8 cellular contexts compared by ENCODE assay signal in genomic region chr6:71420693-71421328, GRCh38.
A peak's percentile ranks its signal among the peaks of the same experiment; 100 is the strongest.
DNase-seq lines count a peak whose midpoint lies in the region; ATAC-seq, FAIRE-seq and TF ChIP-seq lines count a peak whose summit lies in the region.

No MANE protein-coding gene starts in this region.

- H3K4me3 ChIP-seq in endothelial cell of umbilical vein (replicated peaks in 1 of 3; ENCODE audit: insufficient read depth in 1 of 3, low read depth in 1 of 3, low read length in 3 of 3): peak overlapping the region; percentile 65 to 97 (median 93)
- peak overlapping the region; percentile 87 to 92 for H3K4me3 ChIP-seq in stomach smooth muscle (ENCODE audit: low read length in 2 of 2)

- H3K27me3 ChIP-seq in endothelial cell of umbilical vein (ENCODE audit: control insufficient read depth in 2 of 2, insufficient read depth in 2 of 2, low read length in 2 of 2) (no peaks in the 10 kb centered on the region), stomach smooth muscle (ENCODE audit: control insufficient read depth in 1 of 2, insufficient read depth in 2 of 2, low read length in 2 of 2) (no peaks in the 10 kb centered on the region)

- no peaks in the 10 kb centered on the region for H4K20me1 ChIP-seq in endothelial cell of umbilical vein (replicated peaks; ENCODE audit: control insufficient read depth, extremely low read depth, insufficient read depth, low read length)

- H3K36me3 Mint-ChIP-seq in T-cell: no peaks in the 10 kb centered on the region

- in situ Hi-C loops in Caki2 (cut with HindIII; ENCODE audit: low pct_unique_long_range_greater_than_20kb, low sequenced_read_pairs): no loop called here

- intact Hi-C loops in endothelial cell of umbilical vein (cut with micrococcal nuclease): loop anchor here (1.0 kb wide), 4 partner anchors 17 to 89 kb away; no protein-coding TSS in a partner anchor

- H3K4me1 Mint-ChIP-seq in T-cell: peaks cover 0 to 8% (median 7%) of the 10 kb centered on the region in 3 donors

- no peaks in the 10 kb centered on the region for H3K9me3 ChIP-seq in endothelial cell of umbilical vein (replicated peaks; ENCODE audit: control insufficient read depth, insufficient read depth, low read length)
- no peaks in the 10 kb centered on the region for H3K9me3 ChIP-seq in stomach smooth muscle (ENCODE audit: control insufficient read depth in 2 of 2, low read length in 2 of 2)

- peak overlapping the region; percentile 95 for H2AFZ ChIP-seq in endothelial cell of umbilical vein (ENCODE audit: low read depth, low read length)

- TSS peak; percentile 80 for BruUV-seq in endothelial cell of umbilical vein (replicated peaks; lab: Mats Ljungman, UMichigan)

- H3K36me3 ChIP-seq in endothelial cell of umbilical vein (ENCODE audit: control insufficient read depth in 2 of 2, extremely low read depth in 1 of 2, insufficient read depth in 2 of 2, low read length in 2 of 2) (peaks cover 5 to 8% of the 10 kb centered on the region in 2 experiments), stomach smooth muscle (ENCODE audit: control insufficient read depth in 2 of 2, insufficient read depth in 2 of 2, low read length in 2 of 2) (peaks cover 7 to 9% of the 10 kb centered on the region in 2 donors)

- peaks cover 42% of the 10 kb centered on the region for H3K79me2 ChIP-seq in endothelial cell of umbilical vein (ENCODE audit: control insufficient read depth, insufficient read depth, low read length)

- peak; percentile 89 for TF ChIP-seq POLR2A in endothelial cell of umbilical vein (IDR thresholded peaks at IDR 0.05; ENCODE audit: low read depth, low read length)

- H3K4me1 ChIP-seq in endothelial cell of umbilical vein (ENCODE audit: control insufficient read depth, extremely low read depth, insufficient read depth, low read length) (peaks cover 18% of the 10 kb centered on the region), stomach smooth muscle (ENCODE audit: control insufficient read depth, insufficient read depth, low read length) (peaks cover 4% of the 10 kb centered on the region)

- no peak overlapping the region for H3K27ac Mint-ChIP-seq in T-cell

- POLR2A ChIA-PET in T-cell (lab: Charles Lee): no interaction called here
- POLR2A ChIA-PET in endothelial cell of umbilical vein (lab: Charles Lee): interaction anchor here (0.8 to 1.2 kb wide), 2 partner anchors 17 to 133 kb away, joined by 3 to 4 read pairs; partner anchors contain the start of gene OGFRL1

- DNase-seq in Caki2 (ENCODE audit: low read depth) (peak; percentile 95), HTR-8/SVneo (ENCODE audit: insufficient read length, low spot score) (peak; percentile 92), T-cell (no peak), endothelial cell of umbilical vein (ENCODE audit: low read depth, low spot score) (peak; percentile 97), lung microvascular endothelial cell (ENCODE audit: low read depth in 2 of 2) (peak; percentile 97 to 98), D721Med (ENCODE audit: insufficient read length, low spot score) (no peak)

- no peaks in the 10 kb centered on the region for H3K9me1 ChIP-seq in endothelial cell of umbilical vein (replicated peaks; ENCODE audit: control insufficient read depth, extremely low read depth, insufficient read depth, low read length)

- peaks cover 38 to 51% of the 10 kb centered on the region in 2 donors for H3K27me3 Mint-ChIP-seq in T-cell

- peak overlapping the region; percentile 71 for H3K27ac ChIP-seq in endothelial cell of umbilical vein (ENCODE audit: insufficient read depth, low read depth, low read length)
- peak overlapping the region; percentile 84 for H3K27ac ChIP-seq in stomach smooth muscle (ENCODE audit: low read length)

- ATAC-seq in GM19455 (IDR thresholded peaks at IDR 0.05; ENCODE audit: unreplicated experiment): peak; percentile 93
- ATAC-seq in T-cell (replicated peaks in 1 of 4): peak in 1 of 4 experiments; percentile 27

- H3K4me3 Mint-ChIP-seq in T-cell: peak overlapping the region; percentile 9 to 37 (median 34)

- H3K4me2 ChIP-seq in endothelial cell of umbilical vein (ENCODE audit: insufficient read depth, low read length): peak overlapping the region; percentile 93

- CTCF ChIA-PET in T-cell (lab: Charles Lee): no interaction called here
- CTCF ChIA-PET in endothelial cell of umbilical vein (lab: Charles Lee): interaction anchor here (0.7 to 4.2 kb wide), 8 partner anchors 12 to 230 kb away, joined by 3 to 53 read pairs (median 4); no protein-coding TSS in a partner anchor

- FAIRE-seq in HTR-8/SVneo (lab: Jason Lieb, UNC) (peak; percentile 57), endothelial cell of umbilical vein (lab: Jason Lieb, UNC) (peak; percentile 97), D721Med (lab: Jason Lieb, UNC) (no peak)

- H3K9me3 Mint-ChIP-seq in T-cell: no peaks in the 10 kb centered on the region

- peak overlapping the region; percentile 85 for H3K9ac ChIP-seq in endothelial cell of umbilical vein (replicated peaks; ENCODE audit: extremely low read depth, insufficient read depth, low read length)
- H3K9ac ChIP-seq in stomach smooth muscle (ENCODE audit: low read length in 2 of 2): peak overlapping the region; percentile 88 to 92

- TF ChIP-seq CTCF in endothelial cell of umbilical vein (IDR thresholded peaks at IDR 0.05; ENCODE audit: extremely low read depth in 1 of 2, insufficient read depth in 1 of 2, low read depth in 1 of 2, low read length in 2 of 2): no peak
- TF ChIP-seq CTCF in D721Med (IDR thresholded peaks at IDR 0.05; ENCODE audit: insufficient read depth, missing control alignments): no peak

- dilution Hi-C loops in endothelial cell of umbilical vein (cut with MboI; ENCODE audit: extremely low pct_ligation_motif_present, low sequenced_read_pairs): no loop called here

TF ChIP-seq in endothelial cell of umbilical vein, 7 proteins besides CTCF, POLR2A, EP300 and RAD21:
- TF ChIP-seq FOS (IDR thresholded peaks at IDR 0.05; ENCODE audit: borderline replicate concordance, insufficient read depth, low read length) (no peak), POLR2AphosphoS5 (IDR thresholded peaks at IDR 0.05; ENCODE audit: insufficient read depth, low read depth, low read length) (peak; percentile 93)

Comparison
In these comparisons a context has a peak if more than half of its experiments do, and no peak if none do; other contexts are left out.
1. DNase-seq: peak in Caki2 (single experiment), HTR-8/SVneo (single experiment), endothelial cell of umbilical vein (single experiment) and lung microvascular endothelial cell (2 of 2); none in T-cell (0 of 34) and D721Med (single experiment).